Comparison of ENCODE assay signal across 1 cellular context in genomic region chr11:61795459-61795858, GRCh38.
TF ChIP-seq lines count a peak whose summit lies in the region.

No MANE protein-coding gene starts in this region.

TF ChIP-seq in WTC11, 78 proteins besides CTCF, POLR2A, EP300 and RAD21 (continued from another document):
- TF ChIP-seq ZNF281 (CRISPR knock-in tag; IDR thresholded peaks at IDR 0.05) (no peak), ETV6 (CRISPR knock-in tag; IDR thresholded peaks at IDR 0.05) (no peak), FOXJ3 (CRISPR knock-in tag; IDR thresholded peaks at IDR 0.05; ENCODE audit: borderline replicate concordance) (no peak), HMGA2 (CRISPR knock-in tag; IDR thresholded peaks at IDR 0.05) (no peak), TCF7 (CRISPR knock-in tag; IDR thresholded peaks at IDR 0.05; ENCODE audit: low read depth) (no peak), ESRRA (CRISPR knock-in tag; IDR thresholded peaks at IDR 0.05; ENCODE audit: borderline replicate concordance) (no peak), PRDM15 (CRISPR knock-in tag; IDR thresholded peaks at IDR 0.05) (no peak), E2F1 (CRISPR knock-in tag; IDR thresholded peaks at IDR 0.05) (no peak), ZNF219 (CRISPR knock-in tag; IDR thresholded peaks at IDR 0.05; ENCODE audit: borderline replicate concordance) (no peak), ZBTB43 (CRISPR knock-in tag; IDR thresholded peaks at IDR 0.05) (no peak), SP1 (CRISPR knock-in tag; conservative IDR thresholded peaks at IDR 0.05) (no peak), CREM (CRISPR knock-in tag; IDR thresholded peaks at IDR 0.05) (no peak), ZBTB21 (CRISPR knock-in tag; IDR thresholded peaks at IDR 0.05; ENCODE audit: borderline replicate concordance) (no peak), ELF4 (CRISPR knock-in tag; IDR thresholded peaks at IDR 0.05; ENCODE audit: low read depth) (no peak), ZNF396 (CRISPR knock-in tag; IDR thresholded peaks at IDR 0.05; ENCODE audit: borderline replicate concordance) (no peak), ATF6 (CRISPR knock-in tag; IDR thresholded peaks at IDR 0.05) (no peak), ZMAT4 (CRISPR knock-in tag; IDR thresholded peaks at IDR 0.05) (no peak), MAX (CRISPR knock-in tag; IDR thresholded peaks at IDR 0.05) (no peak)
